13 cellular contexts compared by ENCODE assay signal in the genomic region with DNA sequence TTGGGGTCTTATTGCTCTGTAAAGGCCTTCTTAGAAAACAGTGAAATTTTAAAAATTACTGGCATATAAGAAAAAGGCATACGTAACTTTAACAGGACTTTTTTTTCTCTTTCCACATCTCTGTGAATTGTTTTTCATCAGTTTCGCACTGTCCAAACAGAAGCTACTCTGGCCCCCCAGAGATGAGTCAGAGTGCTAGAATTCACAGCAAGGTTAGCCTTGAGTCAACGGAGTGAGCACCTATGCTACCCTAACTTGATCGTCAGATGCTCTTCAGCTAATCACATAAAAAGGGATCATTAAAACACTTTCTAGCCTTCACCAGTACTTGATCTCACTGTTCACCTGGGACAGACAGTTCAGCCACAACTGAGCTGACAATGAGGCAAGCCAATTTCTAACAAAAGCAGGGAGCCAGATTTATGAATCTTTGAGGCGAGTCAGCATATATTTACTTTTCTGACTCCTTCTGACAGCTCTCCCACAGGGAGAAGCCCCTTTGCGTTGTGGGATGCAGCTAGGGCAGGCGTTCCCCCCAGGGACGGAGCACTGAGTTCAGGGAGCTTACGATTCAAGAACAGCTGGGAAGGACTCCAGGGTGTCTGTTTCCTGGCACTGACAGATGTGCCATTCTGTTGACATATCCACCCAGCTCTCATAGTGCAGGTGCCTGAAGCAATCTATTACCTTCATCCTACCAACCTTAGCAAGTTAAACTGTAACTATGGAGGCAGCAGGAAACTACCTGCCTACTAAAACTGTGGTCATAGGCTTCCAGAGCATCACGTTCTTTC. TPM values are rescaled to one million over a fixed set of nuclear protein-coding genes. Genes with fewer than 3 reads are reported as not detected.
DNase-seq lines count a peak whose midpoint lies in the region; ATAC-seq and TF ChIP-seq lines count a peak whose summit lies in the region.
"Had no signal": no experiment of that assay in that cellular context is flagged by ENCODE, and none has a peak within 500 bp of the region (broad histone marks: within the 10 kb centered on the region; RNA-seq: fewer than 3 reads in every experiment).

No MANE protein-coding gene starts in this region.

- DNase-seq in DMS53 (lab: John Stamatoyannopoulos, UW), result peak; percentile 94
- peak; percentile 88 for DNase-seq in NCI-H2171 (lab: John Stamatoyannopoulos, UW)
- DNase-seq in astrocyte of the spinal cord (ENCODE audit: low read depth, low spot score), result peak; percentile 17
- peak; percentile 41 for DNase-seq in mucosa of gallbladder (ENCODE audit: low spot score)
- no peak for DNase-seq in dedifferentiated amniotic fluid mesenchymal stem cell (ENCODE audit: extremely low spot score)
- no peak for DNase-seq in activated naive CD4-positive, alpha-beta T cell treated with anti-CD3 and anti-CD28 coated beads, Interleukin-2, amount 50 U/mL, for 16 hours
- DNase-seq: activated B cell treated with CpG ODN at 0.5 μM for 24 hours; activated naive CD4-positive, alpha-beta T cell; erythroblast; islet precursor cell had no signal

- ATAC-seq in HG02798 (IDR thresholded peaks at IDR 0.05; ENCODE audit: poor library complexity, unreplicated experiment), result no peak
- ATAC-seq in GM21526 (IDR thresholded peaks at IDR 0.05; ENCODE audit: low FRiP score, unreplicated experiment), result no peak

- no peak overlapping the region for H3K4me3 ChIP-seq in astrocyte of the spinal cord (ENCODE audit: low read depth, low read length)

- TF ChIP-seq CTCF in astrocyte of the spinal cord (IDR thresholded peaks at IDR 0.05; ENCODE audit: low read depth, low read length), result no peak

- in situ Hi-C loops in astrocyte of the spinal cord (cut with HindIII; ENCODE audit: low sequenced_read_pairs), result no loop called here

RNA-seq across cellular contexts. Expression of a gene that starts 46.4 kb away (rescaled TPM):
- 16.7 TPM for total RNA-seq in mucosa of gallbladder
- total RNA-seq: pulmonary artery endothelial cell had no signal

Comparison
In these comparisons a context has a peak if more than half of its experiments do, and no peak if none do; other contexts are left out.
1. DNase-seq: peak in DMS53 (single experiment), NCI-H2171 (single experiment), astrocyte of the spinal cord (single experiment) and mucosa of gallbladder (single experiment); none in dedifferentiated amniotic fluid mesenchymal stem cell (single experiment) and activated naive CD4-positive, alpha-beta T cell treated with anti-CD3 and anti-CD28 coated beads, Interleukin-2, amount 50 U/mL, for 16 hours (single experiment).